20 cellular contexts compared by ENCODE assay signal in the genomic region with DNA sequence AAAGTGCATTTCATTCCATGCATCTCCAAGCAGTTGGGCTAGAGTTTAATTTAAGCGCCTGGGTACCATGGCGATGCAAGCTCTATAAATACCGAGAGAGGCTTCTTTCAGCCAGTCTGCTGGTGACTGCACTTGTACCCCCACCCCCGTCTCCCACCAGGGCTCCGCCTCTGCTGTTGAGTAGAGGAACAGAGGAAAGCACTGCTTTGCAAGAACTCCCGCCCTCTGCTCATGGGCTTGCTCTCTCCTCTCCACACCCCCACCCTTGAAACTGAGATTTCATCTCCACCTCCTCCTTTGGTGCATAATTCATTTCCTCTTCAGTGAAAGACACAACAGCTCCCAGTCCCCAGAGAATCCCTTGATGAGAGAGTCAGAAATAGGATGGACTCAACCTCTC. TPM values are rescaled to one million over a fixed set of nuclear protein-coding genes. Genes with fewer than 3 reads are reported as not detected.
DNase-seq lines count a peak whose midpoint lies in the region; ATAC-seq, FAIRE-seq and TF ChIP-seq lines count a peak whose summit lies in the region.
"Had no signal": no experiment of that assay in that cellular context is flagged by ENCODE, and none has a peak within 500 bp of the region (broad histone marks: within the 10 kb centered on the region; RNA-seq: fewer than 3 reads in every experiment).

No MANE protein-coding gene starts in this region.

- H3K4me3 Mint-ChIP-seq in endodermal cell = no peak overlapping the region
- H3K4me3 Mint-ChIP-seq in Caco-2 (ENCODE audit: unreplicated experiment) = no peak overlapping the region
- H3K4me3 Mint-ChIP-seq in activated naive CD8-positive, alpha-beta T cell treated with anti-CD3 and anti-CD28 coated beads for 36 hours = no peak overlapping the region
- H3K4me3 Mint-ChIP-seq: activated T-helper 1 cell treated with anti-CD3 and anti-CD28 coated beads, Interleukin-12 subunit alpha, Interleukin-12 subunit beta, Interleukin-2, Interleukin-4 antibody, amounts not matched to agents 30 ng/mL and 10 ng/mL and 1 ng/mL, durations not matched to agents 14 hours and 24 hours and 36 hours had no signal

- H3K4me3 ChIP-seq in BLaER1 (no peak overlapping the region), endodermal cell (ENCODE audit: low read length) (no peak overlapping the region), Caco-2 (ENCODE audit: low read depth, low read length) (no peak overlapping the region), psoas muscle (no peak overlapping the region)
- H3K4me3 ChIP-seq: coronary artery, SJCRH30, testis had no signal

- peaks cover 16% of the 10 kb centered on the region for H3K4me1 Mint-ChIP-seq in endodermal cell
- peaks cover 58% of the 10 kb centered on the region for H3K4me1 Mint-ChIP-seq in Caco-2 (ENCODE audit: low read depth, unreplicated experiment)
- peaks cover 12% of the 10 kb centered on the region for H3K4me1 Mint-ChIP-seq in activated naive CD8-positive, alpha-beta T cell treated with anti-CD3 and anti-CD28 coated beads for 36 hours

- H3K27ac Mint-ChIP-seq in endodermal cell = no peak overlapping the region
- no peak overlapping the region for H3K27ac Mint-ChIP-seq in Caco-2 (ENCODE audit: unreplicated experiment)
- H3K27ac Mint-ChIP-seq in activated naive CD8-positive, alpha-beta T cell treated with anti-CD3 and anti-CD28 coated beads for 36 hours = no peak overlapping the region
- H3K27ac Mint-ChIP-seq: activated T-helper 1 cell treated with anti-CD3 and anti-CD28 coated beads, Interleukin-12 subunit alpha, Interleukin-12 subunit beta, Interleukin-2, Interleukin-4 antibody, amounts not matched to agents 30 ng/mL and 10 ng/mL and 1 ng/mL, durations not matched to agents 14 hours and 24 hours and 36 hours had no signal

- no peaks in the 10 kb centered on the region for H3K9me3 Mint-ChIP-seq in endodermal cell
- H3K9me3 Mint-ChIP-seq in Caco-2 (ENCODE audit: unreplicated experiment) = peaks cover 21% of the 10 kb centered on the region
- H3K9me3 Mint-ChIP-seq in activated naive CD8-positive, alpha-beta T cell treated with anti-CD3 and anti-CD28 coated beads for 36 hours = peaks cover 10% of the 10 kb centered on the region

- no peaks in the 10 kb centered on the region for H3K36me3 ChIP-seq in BLaER1
- no peaks in the 10 kb centered on the region for H3K36me3 ChIP-seq in endodermal cell (ENCODE audit: control insufficient read depth, insufficient read depth, low read length)
- H3K36me3 ChIP-seq in Caco-2 (ENCODE audit: control insufficient read depth, insufficient read depth, low read length) = no peaks in the 10 kb centered on the region
- H3K36me3 ChIP-seq in psoas muscle (ENCODE audit: insufficient read depth in 1 of 2, low read depth in 1 of 2) = no peaks in the 10 kb centered on the region
- H3K36me3 ChIP-seq: SJCRH30 had no signal

- H3K36me3 Mint-ChIP-seq in endodermal cell (ENCODE audit: low read depth) (no peaks in the 10 kb centered on the region), Caco-2 (ENCODE audit: insufficient read depth, unreplicated experiment) (peaks cover 32% of the 10 kb centered on the region)
- no peaks in the 10 kb centered on the region for H3K36me3 Mint-ChIP-seq in activated naive CD8-positive, alpha-beta T cell treated with anti-CD3 and anti-CD28 coated beads for 36 hours

- FAIRE-seq in GM12891 (lab: Jason Lieb, UNC) = no peak
- FAIRE-seq: GM12892 had no signal

- BruUV-seq in Caco-2 (replicated peaks; lab: Mats Ljungman, UMichigan) = no TSS peak

- CTCF ChIA-PET in Caco-2 (lab: Charles Lee) = no interaction called here

- intact Hi-C loops in Caco-2 (cut with micrococcal nuclease; ENCODE audit: unreplicated experiment) (no loop called here), psoas muscle (cut with DNase I) (no loop called here)

- H3K4me1 ChIP-seq in BLaER1 = peaks cover 17% of the 10 kb centered on the region
- no peaks in the 10 kb centered on the region for H3K4me1 ChIP-seq in endodermal cell (ENCODE audit: control insufficient read depth, insufficient read depth, low read length)
- peaks cover 52% of the 10 kb centered on the region for H3K4me1 ChIP-seq in Caco-2
- no peaks in the 10 kb centered on the region for H3K4me1 ChIP-seq in psoas muscle
- H3K4me1 ChIP-seq: SJCRH30, testis had no signal

- peaks cover 23% of the 10 kb centered on the region for H3K9me3 ChIP-seq in BLaER1
- H3K9me3 ChIP-seq in endodermal cell (ENCODE audit: control insufficient read depth, low read length) = no peaks in the 10 kb centered on the region
- 0 out of 2 replicates have a peak, but pooled peaks cover 4% of the 10 kb centered on the region for H3K9me3 ChIP-seq in Caco-2
- no peaks in the 10 kb centered on the region for H3K9me3 ChIP-seq in psoas muscle
- H3K9me3 ChIP-seq: SJCRH30, testis had no signal

- TF ChIP-seq CTCF in endodermal cell (conservative IDR thresholded peaks at IDR 0.05) (no peak), Caco-2 (IDR thresholded peaks at IDR 0.05; ENCODE audit: insufficient read depth in 1 of 2, low read depth in 1 of 2, low read length in 1 of 2, severe bottlenecking in 1 of 2, unreplicated experiment in 1 of 2) (no peak), psoas muscle (IDR thresholded peaks at IDR 0.05) (no peak)

- TF ChIP-seq POLR2A in GM12891 (IDR thresholded peaks at IDR 0.05; ENCODE audit: low read depth, low read length) = no peak

- H3K27me3 ChIP-seq in BLaER1 (no peaks in the 10 kb centered on the region), endodermal cell (ENCODE audit: control insufficient read depth, insufficient read depth, low read length, poor library complexity, severe bottlenecking) (no peaks in the 10 kb centered on the region), Caco-2 (replicated peaks; ENCODE audit: control insufficient read depth, insufficient read depth, low read length) (no peaks in the 10 kb centered on the region), psoas muscle (ENCODE audit: insufficient read depth in 3 of 3, low read length in 2 of 3) (peaks cover 0 to 13% (median 2%) of the 10 kb centered on the region in 3 donors)
- H3K27me3 ChIP-seq: SJCRH30, testis had no signal

- peak overlapping the region; percentile 60 for H3K4me2 ChIP-seq in BLaER1

- POLR2A ChIA-PET in Caco-2 (lab: Charles Lee) = interaction anchor here (1.0 kb wide), 1 partner anchor 16 kb away, joined by 4 read pairs; no protein-coding TSS in a partner anchor

- DNase-seq in GM12891 (ENCODE audit: insufficient read length, low spot score) (no peak), endodermal cell (peak; percentile 88), Caco-2 (no peak), NCI-H2196 treated with DMSO at 0.1 percent for 48 hours (lab: John Stamatoyannopoulos, UW; ENCODE audit: unreplicated experiment) (no peak), psoas muscle (no peak)
- DNase-seq in activated naive CD8-positive, alpha-beta T cell treated with anti-CD3 and anti-CD28 coated beads for 36 hours = no peak
- DNase-seq: AML-193; amniotic stem cell; DND-41; KG1; NCI-H1694; NK-92 treated with Interleukin-12 subunit alpha and Interleukin-12 subunit beta, amount 100 ng/mL, for 24 hours; SJCRH30; testis had no signal

- ATAC-seq in HG03103 (IDR thresholded peaks at IDR 0.05; ENCODE audit: low read depth, unreplicated experiment) = peak; percentile 45
- ATAC-seq in psoas muscle = no peak

- H3K27ac ChIP-seq in BLaER1 (no peak overlapping the region), endodermal cell (ENCODE audit: low read depth, low read length) (no peak overlapping the region), psoas muscle (no peak overlapping the region)
- H3K27ac ChIP-seq: coronary artery, HL-60, SJCRH30, testis had no signal

- WGBS in endodermal cell (ENCODE audit: insufficient coverage in 1 of 2, insufficient read length in 1 of 2), 2 experiments = 47 to 49% methylated on average over 3 to 6 of the region's 6 CpGs
- 16 to 21% (median 19%) methylated on average over 6 of the region's 6 CpGs for WGBS in psoas muscle, 3 donors

- peaks cover 45% of the 10 kb centered on the region for H3K27me3 Mint-ChIP-seq in endodermal cell (ENCODE audit: insufficient read depth)
- H3K27me3 Mint-ChIP-seq in Caco-2 (ENCODE audit: insufficient read depth, unreplicated experiment) = no peaks in the 10 kb centered on the region
- peaks cover 68% of the 10 kb centered on the region for H3K27me3 Mint-ChIP-seq in activated naive CD8-positive, alpha-beta T cell treated with anti-CD3 and anti-CD28 coated beads for 36 hours

- H4K20me1 ChIP-seq in BLaER1 = no peaks in the 10 kb centered on the region

- no peak overlapping the region for H3K9ac ChIP-seq in BLaER1
- H3K9ac ChIP-seq in endodermal cell (ENCODE audit: extremely low read depth, low read length, poor library complexity, severe bottlenecking) = no peak overlapping the region

TF ChIP-seq in GM12891, 5 proteins besides CTCF, POLR2A, EP300 and RAD21:
- TF ChIP-seq POU2F2 (IDR thresholded peaks at IDR 0.05; ENCODE audit: low read depth, low read length) = peak; percentile 42; the same call in 1 of the 2 replicates
- TF ChIP-seq POLR2AphosphoS5 (IDR thresholded peaks at IDR 0.05; ENCODE audit: low read depth, low read length) = no peak

RNA-seq across cellular contexts. Expression of a gene that starts 5.1 kb away (rescaled TPM):
- 1.9 TPM for polyA plus RNA-seq in GM12891 (2012; ENCODE audit: low read depth, missing spikeins)
- total RNA-seq in endodermal cell (10 to 100 TPM; 18.4 to 20.3 TPM), Caco-2 (2022) (108 and 109 TPM in 2 replicates), psoas muscle (under 1 TPM in 1 of 4 donors, not detected in 3; 0.25 TPM)
- 27.5 TPM for polyA plus RNA-seq in endodermal cell (2013, experiment 1 of 2)
- 22.0 TPM for polyA plus RNA-seq in endodermal cell (2013, experiment 2 of 2)
- under 1 TPM; 0.03 to 0.13 (median 0.04) TPM for polyA plus RNA-seq in psoas muscle
- 1 to 10 TPM; 1.5 to 2.5 TPM for total RNA-seq in activated naive CD8-positive, alpha-beta T cell treated with anti-CD3 and anti-CD28 coated beads for 36 hours
- total RNA-seq: SJCRH30 had no signal

Comparison
In these comparisons a context has a peak if more than half of its experiments do, and no peak if none do; other contexts are left out.
1. RNA of a gene that starts 5.1 kb away (total RNA-seq): 108 to 109 TPM in Caco-2 and 18.4 to 20.3 TPM in endodermal cell; 1.5 to 2.5 TPM in activated naive CD8-positive, alpha-beta T cell treated with anti-CD3 and anti-CD28 coated beads for 36 hours and 0.25 TPM in psoas muscle; every median in the first group is over 4 times any median in the second.